Comparison of ENCODE assay signal across 1 cellular context in the genomic region with DNA sequence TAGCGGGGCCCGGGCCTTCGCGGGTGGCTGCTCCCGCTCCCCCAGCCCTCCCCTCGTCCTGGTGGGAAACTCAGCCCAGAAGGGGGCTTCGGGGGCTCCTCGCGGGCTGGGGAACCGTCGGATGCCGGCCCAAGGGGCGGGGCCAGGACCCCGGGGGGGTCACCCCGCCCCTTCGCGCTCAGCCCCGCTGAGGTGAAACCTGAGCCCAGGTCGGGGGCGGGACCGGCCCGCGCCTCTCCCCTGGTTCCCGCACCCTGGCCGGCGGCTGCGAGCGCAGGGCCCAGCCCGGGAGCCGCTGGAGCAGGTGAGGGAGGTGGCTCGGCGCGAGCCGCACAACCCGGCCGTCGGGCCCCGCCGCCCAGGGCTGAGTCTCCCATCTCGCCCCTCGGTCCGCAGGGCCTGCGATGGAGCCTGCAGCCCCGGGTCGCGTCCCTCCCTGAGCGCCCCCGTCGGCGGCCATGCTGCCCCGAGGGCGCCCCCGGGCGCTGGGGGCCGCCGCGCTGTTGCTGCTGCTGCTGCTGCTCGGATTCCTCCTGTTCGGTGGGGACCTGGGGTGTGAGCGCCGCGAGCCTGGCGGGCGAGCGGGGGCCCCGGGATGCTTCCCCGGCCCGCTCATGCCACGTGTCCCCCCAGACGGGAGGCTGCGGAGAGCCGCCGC.
TF ChIP-seq lines count a peak whose summit lies in the region.

A gene (plus strand): TSS at position 232 of the 658 bp plus-strand sequence. CDS start 227 bp downstream, at position 459.

TF ChIP-seq in HepG2, 621 proteins besides CTCF, POLR2A, EP300 and RAD21 (continued from another document and continues in another):
- TF ChIP-seq, protein P1, sequence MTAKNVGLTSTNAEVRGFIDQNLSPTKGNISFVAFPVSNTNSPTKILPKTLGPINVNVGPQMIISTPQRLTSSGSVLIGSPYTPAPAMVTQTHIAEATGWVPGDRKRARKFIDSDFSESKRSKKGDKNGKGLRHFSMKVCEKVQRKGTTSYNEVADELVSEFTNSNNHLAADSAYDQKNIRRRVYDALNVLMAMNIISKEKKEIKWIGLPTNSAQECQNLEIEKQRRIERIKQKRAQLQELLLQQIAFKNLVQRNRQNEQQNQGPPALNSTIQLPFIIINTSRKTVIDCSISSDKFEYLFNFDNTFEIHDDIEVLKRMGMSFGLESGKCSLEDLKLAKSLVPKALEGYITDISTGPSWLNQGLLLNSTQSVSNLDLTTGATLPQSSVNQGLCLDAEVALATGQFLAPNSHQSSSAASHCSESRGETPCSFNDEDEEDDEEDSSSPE (CRISPR knock-in tag; IDR thresholded peaks at IDR 0.05): no peak; the same call in 1 of the 2 replicates
- TF ChIP-seq ZNF747 (CRISPR knock-in tag; IDR thresholded peaks at IDR 0.05; ENCODE audit: borderline replicate concordance) (0 out of 2 replicates have a peak, but pooled peaks have one; percentile 15), MAFG (CRISPR knock-in tag; IDR thresholded peaks at IDR 0.05) (no peak), RFX5 (IDR thresholded peaks at IDR 0.05; ENCODE audit: low read depth, low read length) (no peak), SP140L (CRISPR knock-in tag; IDR thresholded peaks at IDR 0.05; ENCODE audit: borderline replicate concordance) (no peak), MAZ (IDR thresholded peaks at IDR 0.05; ENCODE audit: borderline replicate concordance, low read depth, low read length) (no peak), MAZ (CRISPR knock-in tag; IDR thresholded peaks at IDR 0.05; ENCODE audit: low read depth) (peak; percentile 78; the same call in 1 of the 2 replicates), FOXK2 (IDR thresholded peaks at IDR 0.05) (no peak), ZNF749 (CRISPR knock-in tag; IDR thresholded peaks at IDR 0.05; ENCODE audit: borderline replicate concordance) (0 out of 2 replicates have a peak, but pooled peaks have one; percentile 37), TBL1XR1 (IDR thresholded peaks at IDR 0.05; ENCODE audit: borderline replicate concordance, low read length, partially characterized antibody) (no peak), HNRNPLL (IDR thresholded peaks at IDR 0.05; ENCODE audit: low read depth, low read length, poor library complexity, severe bottlenecking) (peak; percentile 3), FOXK1 (CRISPR knock-in tag; IDR thresholded peaks at IDR 0.05; ENCODE audit: borderline replicate concordance, low read depth) (no peak), SOX6 (IDR thresholded peaks at IDR 0.05) (no peak), SOX6 (CRISPR knock-in tag; IDR thresholded peaks at IDR 0.05) (0 out of 2 replicates have a peak, but pooled peaks have one; percentile 3), CENPX (CRISPR knock-in tag; IDR thresholded peaks at IDR 0.05) (no peak), BCL6 (CRISPR knock-in tag; IDR thresholded peaks at IDR 0.05) (no peak), TBP (CRISPR knock-in tag; IDR thresholded peaks at IDR 0.05) (0 out of 2 replicates have a peak, but pooled peaks have one; percentile 44), ZNF883 (CRISPR knock-in tag; IDR thresholded peaks at IDR 0.05; ENCODE audit: not compliant biosample characterization) (peak; percentile 38), SRSF4 (IDR thresholded peaks at IDR 0.05; ENCODE audit: low read depth, low read length, poor library complexity, severe bottlenecking) (no peak), ZSCAN12 (CRISPR knock-in tag; IDR thresholded peaks at IDR 0.05) (0 out of 2 replicates have a peak, but pooled peaks have one; percentile 26), ZBTB3 (CRISPR knock-in tag; IDR thresholded peaks at IDR 0.05; ENCODE audit: borderline replicate concordance, low read depth) (no peak)
- TF ChIP-seq, protein P2, sequence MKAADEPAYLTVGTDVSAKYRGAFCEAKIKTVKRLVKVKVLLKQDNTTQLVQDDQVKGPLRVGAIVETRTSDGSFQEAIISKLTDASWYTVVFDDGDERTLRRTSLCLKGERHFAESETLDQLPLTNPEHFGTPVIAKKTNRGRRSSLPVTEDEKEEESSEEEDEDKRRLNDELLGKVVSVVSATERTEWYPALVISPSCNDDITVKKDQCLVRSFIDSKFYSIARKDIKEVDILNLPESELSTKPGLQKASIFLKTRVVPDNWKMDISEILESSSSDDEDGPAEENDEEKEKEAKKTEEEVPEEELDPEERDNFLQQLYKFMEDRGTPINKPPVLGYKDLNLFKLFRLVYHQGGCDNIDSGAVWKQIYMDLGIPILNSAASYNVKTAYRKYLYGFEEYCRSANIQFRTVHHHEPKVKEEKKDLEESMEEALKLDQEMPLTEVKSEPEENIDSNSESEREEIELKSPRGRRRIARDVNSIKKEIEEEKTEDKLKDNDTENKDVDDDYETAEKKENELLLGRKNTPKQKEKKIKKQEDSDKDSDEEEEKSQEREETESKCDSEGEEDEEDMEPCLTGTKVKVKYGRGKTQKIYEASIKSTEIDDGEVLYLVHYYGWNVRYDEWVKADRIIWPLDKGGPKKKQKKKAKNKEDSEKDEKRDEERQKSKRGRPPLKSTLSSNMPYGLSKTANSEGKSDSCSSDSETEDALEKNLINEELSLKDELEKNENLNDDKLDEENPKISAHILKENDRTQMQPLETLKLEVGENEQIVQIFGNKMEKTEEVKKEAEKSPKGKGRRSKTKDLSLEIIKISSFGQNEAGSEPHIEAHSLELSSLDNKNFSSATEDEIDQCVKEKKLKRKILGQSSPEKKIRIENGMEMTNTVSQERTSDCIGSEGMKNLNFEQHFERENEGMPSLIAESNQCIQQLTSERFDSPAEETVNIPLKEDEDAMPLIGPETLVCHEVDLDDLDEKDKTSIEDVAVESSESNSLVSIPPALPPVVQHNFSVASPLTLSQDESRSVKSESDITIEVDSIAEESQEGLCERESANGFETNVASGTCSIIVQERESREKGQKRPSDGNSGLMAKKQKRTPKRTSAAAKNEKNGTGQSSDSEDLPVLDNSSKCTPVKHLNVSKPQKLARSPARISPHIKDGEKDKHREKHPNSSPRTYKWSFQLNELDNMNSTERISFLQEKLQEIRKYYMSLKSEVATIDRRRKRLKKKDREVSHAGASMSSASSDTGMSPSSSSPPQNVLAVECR (CRISPR knock-in tag; IDR thresholded peaks at IDR 0.05; ENCODE audit: borderline replicate concordance): peak; percentile 9; the same call in 1 of the 2 replicates
- TF ChIP-seq, protein P3, sequence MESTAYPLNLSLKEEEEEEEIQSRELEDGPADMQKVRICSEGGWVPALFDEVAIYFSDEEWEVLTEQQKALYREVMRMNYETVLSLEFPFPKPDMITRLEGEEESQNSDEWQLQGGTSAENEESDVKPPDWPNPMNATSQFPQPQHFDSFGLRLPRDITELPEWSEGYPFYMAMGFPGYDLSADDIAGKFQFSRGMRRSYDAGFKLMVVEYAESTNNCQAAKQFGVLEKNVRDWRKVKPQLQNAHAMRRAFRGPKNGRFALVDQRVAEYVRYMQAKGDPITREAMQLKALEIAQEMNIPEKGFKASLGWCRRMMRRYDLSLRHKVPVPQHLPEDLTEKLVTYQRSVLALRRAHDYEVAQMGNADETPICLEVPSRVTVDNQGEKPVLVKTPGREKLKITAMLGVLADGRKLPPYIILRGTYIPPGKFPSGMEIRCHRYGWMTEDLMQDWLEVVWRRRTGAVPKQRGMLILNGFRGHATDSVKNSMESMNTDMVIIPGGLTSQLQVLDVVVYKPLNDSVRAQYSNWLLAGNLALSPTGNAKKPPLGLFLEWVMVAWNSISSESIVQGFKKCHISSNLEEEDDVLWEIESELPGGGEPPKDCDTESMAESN (CRISPR knock-in tag; conservative IDR thresholded peaks at IDR 0.05): peak; percentile 18; the same call in 1 of the 2 replicates
- TF ChIP-seq, protein P4, sequence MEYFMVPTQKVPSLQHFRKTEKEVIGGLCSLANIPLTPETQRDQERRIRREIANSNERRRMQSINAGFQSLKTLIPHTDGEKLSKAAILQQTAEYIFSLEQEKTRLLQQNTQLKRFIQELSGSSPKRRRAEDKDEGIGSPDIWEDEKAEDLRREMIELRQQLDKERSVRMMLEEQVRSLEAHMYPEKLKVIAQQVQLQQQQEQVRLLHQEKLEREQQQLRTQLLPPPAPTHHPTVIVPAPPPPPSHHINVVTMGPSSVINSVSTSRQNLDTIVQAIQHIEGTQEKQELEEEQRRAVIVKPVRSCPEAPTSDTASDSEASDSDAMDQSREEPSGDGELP (IDR thresholded peaks at IDR 0.05; ENCODE audit: borderline replicate concordance, low read depth): no peak
- TF ChIP-seq, protein P5, sequence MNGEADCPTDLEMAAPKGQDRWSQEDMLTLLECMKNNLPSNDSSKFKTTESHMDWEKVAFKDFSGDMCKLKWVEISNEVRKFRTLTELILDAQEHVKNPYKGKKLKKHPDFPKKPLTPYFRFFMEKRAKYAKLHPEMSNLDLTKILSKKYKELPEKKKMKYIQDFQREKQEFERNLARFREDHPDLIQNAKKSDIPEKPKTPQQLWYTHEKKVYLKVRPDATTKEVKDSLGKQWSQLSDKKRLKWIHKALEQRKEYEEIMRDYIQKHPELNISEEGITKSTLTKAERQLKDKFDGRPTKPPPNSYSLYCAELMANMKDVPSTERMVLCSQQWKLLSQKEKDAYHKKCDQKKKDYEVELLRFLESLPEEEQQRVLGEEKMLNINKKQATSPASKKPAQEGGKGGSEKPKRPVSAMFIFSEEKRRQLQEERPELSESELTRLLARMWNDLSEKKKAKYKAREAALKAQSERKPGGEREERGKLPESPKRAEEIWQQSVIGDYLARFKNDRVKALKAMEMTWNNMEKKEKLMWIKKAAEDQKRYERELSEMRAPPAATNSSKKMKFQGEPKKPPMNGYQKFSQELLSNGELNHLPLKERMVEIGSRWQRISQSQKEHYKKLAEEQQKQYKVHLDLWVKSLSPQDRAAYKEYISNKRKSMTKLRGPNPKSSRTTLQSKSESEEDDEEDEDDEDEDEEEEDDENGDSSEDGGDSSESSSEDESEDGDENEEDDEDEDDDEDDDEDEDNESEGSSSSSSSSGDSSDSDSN (CRISPR knock-in tag; IDR thresholded peaks at IDR 0.05): peak; percentile 19; the same call in 1 of the 2 replicates
- TF ChIP-seq, protein P6, sequence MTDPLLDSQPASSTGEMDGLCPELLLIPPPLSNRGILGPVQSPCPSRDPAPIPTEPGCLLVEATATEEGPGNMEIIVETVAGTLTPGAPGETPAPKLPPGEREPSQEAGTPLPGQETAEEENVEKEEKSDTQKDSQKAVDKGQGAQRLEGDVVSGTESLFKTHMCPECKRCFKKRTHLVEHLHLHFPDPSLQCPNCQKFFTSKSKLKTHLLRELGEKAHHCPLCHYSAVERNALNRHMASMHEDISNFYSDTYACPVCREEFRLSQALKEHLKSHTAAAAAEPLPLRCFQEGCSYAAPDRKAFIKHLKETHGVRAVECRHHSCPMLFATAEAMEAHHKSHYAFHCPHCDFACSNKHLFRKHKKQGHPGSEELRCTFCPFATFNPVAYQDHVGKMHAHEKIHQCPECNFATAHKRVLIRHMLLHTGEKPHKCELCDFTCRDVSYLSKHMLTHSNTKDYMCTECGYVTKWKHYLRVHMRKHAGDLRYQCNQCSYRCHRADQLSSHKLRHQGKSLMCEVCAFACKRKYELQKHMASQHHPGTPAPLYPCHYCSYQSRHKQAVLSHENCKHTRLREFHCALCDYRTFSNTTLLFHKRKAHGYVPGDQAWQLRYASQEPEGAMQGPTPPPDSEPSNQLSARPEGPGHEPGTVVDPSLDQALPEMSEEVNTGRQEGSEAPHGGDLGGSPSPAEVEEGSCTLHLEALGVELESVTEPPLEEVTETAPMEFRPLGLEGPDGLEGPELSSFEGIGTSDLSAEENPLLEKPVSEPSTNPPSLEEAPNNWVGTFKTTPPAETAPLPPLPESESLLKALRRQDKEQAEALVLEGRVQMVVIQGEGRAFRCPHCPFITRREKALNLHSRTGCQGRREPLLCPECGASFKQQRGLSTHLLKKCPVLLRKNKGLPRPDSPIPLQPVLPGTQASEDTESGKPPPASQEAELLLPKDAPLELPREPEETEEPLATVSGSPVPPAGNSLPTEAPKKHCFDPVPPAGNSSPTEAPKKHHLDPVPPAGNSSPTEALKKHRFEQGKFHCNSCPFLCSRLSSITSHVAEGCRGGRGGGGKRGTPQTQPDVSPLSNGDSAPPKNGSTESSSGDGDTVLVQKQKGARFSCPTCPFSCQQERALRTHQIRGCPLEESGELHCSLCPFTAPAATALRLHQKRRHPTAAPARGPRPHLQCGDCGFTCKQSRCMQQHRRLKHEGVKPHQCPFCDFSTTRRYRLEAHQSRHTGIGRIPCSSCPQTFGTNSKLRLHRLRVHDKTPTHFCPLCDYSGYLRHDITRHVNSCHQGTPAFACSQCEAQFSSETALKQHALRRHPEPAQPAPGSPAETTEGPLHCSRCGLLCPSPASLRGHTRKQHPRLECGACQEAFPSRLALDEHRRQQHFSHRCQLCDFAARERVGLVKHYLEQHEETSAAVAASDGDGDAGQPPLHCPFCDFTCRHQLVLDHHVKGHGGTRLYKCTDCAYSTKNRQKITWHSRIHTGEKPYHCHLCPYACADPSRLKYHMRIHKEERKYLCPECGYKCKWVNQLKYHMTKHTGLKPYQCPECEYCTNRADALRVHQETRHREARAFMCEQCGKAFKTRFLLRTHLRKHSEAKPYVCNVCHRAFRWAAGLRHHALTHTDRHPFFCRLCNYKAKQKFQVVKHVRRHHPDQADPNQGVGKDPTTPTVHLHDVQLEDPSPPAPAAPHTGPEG (CRISPR knock-in tag; IDR thresholded peaks at IDR 0.05): 0 out of 2 replicates have a peak, but pooled peaks have one; percentile 3
- TF ChIP-seq, protein P7, sequence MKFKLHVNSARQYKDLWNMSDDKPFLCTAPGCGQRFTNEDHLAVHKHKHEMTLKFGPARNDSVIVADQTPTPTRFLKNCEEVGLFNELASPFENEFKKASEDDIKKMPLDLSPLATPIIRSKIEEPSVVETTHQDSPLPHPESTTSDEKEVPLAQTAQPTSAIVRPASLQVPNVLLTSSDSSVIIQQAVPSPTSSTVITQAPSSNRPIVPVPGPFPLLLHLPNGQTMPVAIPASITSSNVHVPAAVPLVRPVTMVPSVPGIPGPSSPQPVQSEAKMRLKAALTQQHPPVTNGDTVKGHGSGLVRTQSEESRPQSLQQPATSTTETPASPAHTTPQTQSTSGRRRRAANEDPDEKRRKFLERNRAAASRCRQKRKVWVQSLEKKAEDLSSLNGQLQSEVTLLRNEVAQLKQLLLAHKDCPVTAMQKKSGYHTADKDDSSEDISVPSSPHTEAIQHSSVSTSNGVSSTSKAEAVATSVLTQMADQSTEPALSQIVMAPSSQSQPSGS (CRISPR knock-in tag; IDR thresholded peaks at IDR 0.05): no peak
- TF ChIP-seq, protein P8, sequence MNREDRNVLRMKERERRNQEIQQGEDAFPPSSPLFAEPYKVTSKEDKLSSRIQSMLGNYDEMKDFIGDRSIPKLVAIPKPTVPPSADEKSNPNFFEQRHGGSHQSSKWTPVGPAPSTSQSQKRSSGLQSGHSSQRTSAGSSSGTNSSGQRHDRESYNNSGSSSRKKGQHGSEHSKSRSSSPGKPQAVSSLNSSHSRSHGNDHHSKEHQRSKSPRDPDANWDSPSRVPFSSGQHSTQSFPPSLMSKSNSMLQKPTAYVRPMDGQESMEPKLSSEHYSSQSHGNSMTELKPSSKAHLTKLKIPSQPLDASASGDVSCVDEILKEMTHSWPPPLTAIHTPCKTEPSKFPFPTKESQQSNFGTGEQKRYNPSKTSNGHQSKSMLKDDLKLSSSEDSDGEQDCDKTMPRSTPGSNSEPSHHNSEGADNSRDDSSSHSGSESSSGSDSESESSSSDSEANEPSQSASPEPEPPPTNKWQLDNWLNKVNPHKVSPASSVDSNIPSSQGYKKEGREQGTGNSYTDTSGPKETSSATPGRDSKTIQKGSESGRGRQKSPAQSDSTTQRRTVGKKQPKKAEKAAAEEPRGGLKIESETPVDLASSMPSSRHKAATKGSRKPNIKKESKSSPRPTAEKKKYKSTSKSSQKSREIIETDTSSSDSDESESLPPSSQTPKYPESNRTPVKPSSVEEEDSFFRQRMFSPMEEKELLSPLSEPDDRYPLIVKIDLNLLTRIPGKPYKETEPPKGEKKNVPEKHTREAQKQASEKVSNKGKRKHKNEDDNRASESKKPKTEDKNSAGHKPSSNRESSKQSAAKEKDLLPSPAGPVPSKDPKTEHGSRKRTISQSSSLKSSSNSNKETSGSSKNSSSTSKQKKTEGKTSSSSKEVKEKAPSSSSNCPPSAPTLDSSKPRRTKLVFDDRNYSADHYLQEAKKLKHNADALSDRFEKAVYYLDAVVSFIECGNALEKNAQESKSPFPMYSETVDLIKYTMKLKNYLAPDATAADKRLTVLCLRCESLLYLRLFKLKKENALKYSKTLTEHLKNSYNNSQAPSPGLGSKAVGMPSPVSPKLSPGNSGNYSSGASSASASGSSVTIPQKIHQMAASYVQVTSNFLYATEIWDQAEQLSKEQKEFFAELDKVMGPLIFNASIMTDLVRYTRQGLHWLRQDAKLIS (CRISPR knock-in tag; IDR thresholded peaks at IDR 0.05): no peak
